Comparison of ENCODE assay signal across 1 cellular context in the genomic region with DNA sequence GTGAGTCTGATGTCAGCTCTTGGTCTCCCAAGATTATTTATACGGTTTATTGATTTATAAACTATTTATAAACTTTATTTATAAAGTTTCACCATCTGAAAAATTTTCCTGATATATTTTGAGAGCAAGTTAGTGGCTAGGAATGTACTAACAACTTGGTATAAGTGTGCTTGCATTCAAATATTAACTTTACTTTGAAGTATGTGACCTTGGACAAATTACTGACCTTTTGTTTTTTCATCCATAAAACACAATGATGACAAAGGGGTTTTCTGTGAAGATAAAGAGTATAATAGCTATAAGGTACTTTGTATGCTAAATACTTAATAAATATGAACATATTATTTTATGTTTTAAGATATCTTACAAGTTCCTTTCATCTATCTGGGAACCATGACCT.
TF ChIP-seq lines count a peak whose summit lies in the region.

No MANE protein-coding gene starts in this region.

TF ChIP-seq in HepG2, 621 proteins besides CTCF, POLR2A, EP300 and RAD21 (continued from another document and continues in another):
- TF ChIP-seq, protein P1, sequence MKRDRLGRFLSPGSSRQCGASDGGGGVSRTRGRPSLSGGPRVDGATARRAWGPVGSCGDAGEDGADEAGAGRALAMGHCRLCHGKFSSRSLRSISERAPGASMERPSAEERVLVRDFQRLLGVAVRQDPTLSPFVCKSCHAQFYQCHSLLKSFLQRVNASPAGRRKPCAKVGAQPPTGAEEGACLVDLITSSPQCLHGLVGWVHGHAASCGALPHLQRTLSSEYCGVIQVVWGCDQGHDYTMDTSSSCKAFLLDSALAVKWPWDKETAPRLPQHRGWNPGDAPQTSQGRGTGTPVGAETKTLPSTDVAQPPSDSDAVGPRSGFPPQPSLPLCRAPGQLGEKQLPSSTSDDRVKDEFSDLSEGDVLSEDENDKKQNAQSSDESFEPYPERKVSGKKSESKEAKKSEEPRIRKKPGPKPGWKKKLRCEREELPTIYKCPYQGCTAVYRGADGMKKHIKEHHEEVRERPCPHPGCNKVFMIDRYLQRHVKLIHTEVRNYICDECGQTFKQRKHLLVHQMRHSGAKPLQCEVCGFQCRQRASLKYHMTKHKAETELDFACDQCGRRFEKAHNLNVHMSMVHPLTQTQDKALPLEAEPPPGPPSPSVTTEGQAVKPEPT (CRISPR knock-in tag; IDR thresholded peaks at IDR 0.05; ENCODE audit: low read depth), result no peak
- TF ChIP-seq EED (CRISPR knock-in tag; IDR thresholded peaks at IDR 0.05) (no peak), ZNF44 (CRISPR knock-in tag; IDR thresholded peaks at IDR 0.05) (no peak), MTF1 (CRISPR knock-in tag; IDR thresholded peaks at IDR 0.05) (no peak), ZNF577 (CRISPR knock-in tag; IDR thresholded peaks at IDR 0.05; ENCODE audit: borderline replicate concordance, low read depth) (no peak), ZNF350 (CRISPR knock-in tag; IDR thresholded peaks at IDR 0.05; ENCODE audit: borderline replicate concordance, low read depth) (no peak), RBM39 (IDR thresholded peaks at IDR 0.05; ENCODE audit: low read depth, low read length, poor library complexity, severe bottlenecking) (no peak), ZNF33B (CRISPR knock-in tag; IDR thresholded peaks at IDR 0.05) (no peak), ARNT2 (CRISPR knock-in tag; IDR thresholded peaks at IDR 0.05; ENCODE audit: low read depth) (no peak), MIER3 (CRISPR knock-in tag; IDR thresholded peaks at IDR 0.05; ENCODE audit: borderline replicate concordance) (no peak), ZNF12 (CRISPR knock-in tag; IDR thresholded peaks at IDR 0.05) (no peak), ATF7-NPFF (CRISPR knock-in tag; IDR thresholded peaks at IDR 0.05; ENCODE audit: low read depth) (no peak), ZNF337 (CRISPR knock-in tag; IDR thresholded peaks at IDR 0.05; ENCODE audit: borderline replicate concordance, low read depth) (no peak), ZNF709 (CRISPR knock-in tag; IDR thresholded peaks at IDR 0.05) (no peak), MEF2D (CRISPR knock-in tag; IDR thresholded peaks at IDR 0.05) (no peak), KLF12 (CRISPR knock-in tag; IDR thresholded peaks at IDR 0.05; ENCODE audit: borderline replicate concordance) (no peak), ZNF263 (CRISPR knock-in tag; IDR thresholded peaks at IDR 0.05) (no peak), HMG20B (CRISPR knock-in tag; conservative IDR thresholded peaks at IDR 0.05) (no peak), SCMH1 (CRISPR knock-in tag; IDR thresholded peaks at IDR 0.05; ENCODE audit: borderline replicate concordance) (no peak), ZNF484 (CRISPR knock-in tag; IDR thresholded peaks at IDR 0.05; ENCODE audit: borderline replicate concordance, low read depth) (no peak), NBN (conservative IDR thresholded peaks at IDR 0.05) (no peak), U2AF1 (optimal IDR thresholded peaks at IDR 0.05; ENCODE audit: low read depth, low read length) (no peak), MXI1 (IDR thresholded peaks at IDR 0.05; ENCODE audit: borderline replicate concordance, low read depth, low read length) (no peak), JUNB (CRISPR knock-in tag; IDR thresholded peaks at IDR 0.05; ENCODE audit: borderline replicate concordance) (no peak)
- TF ChIP-seq, protein P2, sequence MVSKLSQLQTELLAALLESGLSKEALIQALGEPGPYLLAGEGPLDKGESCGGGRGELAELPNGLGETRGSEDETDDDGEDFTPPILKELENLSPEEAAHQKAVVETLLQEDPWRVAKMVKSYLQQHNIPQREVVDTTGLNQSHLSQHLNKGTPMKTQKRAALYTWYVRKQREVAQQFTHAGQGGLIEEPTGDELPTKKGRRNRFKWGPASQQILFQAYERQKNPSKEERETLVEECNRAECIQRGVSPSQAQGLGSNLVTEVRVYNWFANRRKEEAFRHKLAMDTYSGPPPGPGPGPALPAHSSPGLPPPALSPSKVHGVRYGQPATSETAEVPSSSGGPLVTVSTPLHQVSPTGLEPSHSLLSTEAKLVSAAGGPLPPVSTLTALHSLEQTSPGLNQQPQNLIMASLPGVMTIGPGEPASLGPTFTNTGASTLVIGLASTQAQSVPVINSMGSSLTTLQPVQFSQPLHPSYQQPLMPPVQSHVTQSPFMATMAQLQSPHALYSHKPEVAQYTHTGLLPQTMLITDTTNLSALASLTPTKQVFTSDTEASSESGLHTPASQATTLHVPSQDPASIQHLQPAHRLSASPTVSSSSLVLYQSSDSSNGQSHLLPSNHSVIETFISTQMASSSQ (IDR thresholded peaks at IDR 0.05; ENCODE audit: low read depth), result peak; percentile 41; the same call in 1 of the 2 replicates
- TF ChIP-seq, protein P2 (CRISPR knock-in tag; IDR thresholded peaks at IDR 0.05; ENCODE audit: borderline replicate concordance), result peak; percentile 40; the same call in 1 of the 2 replicates
- TF ChIP-seq, protein P3, sequence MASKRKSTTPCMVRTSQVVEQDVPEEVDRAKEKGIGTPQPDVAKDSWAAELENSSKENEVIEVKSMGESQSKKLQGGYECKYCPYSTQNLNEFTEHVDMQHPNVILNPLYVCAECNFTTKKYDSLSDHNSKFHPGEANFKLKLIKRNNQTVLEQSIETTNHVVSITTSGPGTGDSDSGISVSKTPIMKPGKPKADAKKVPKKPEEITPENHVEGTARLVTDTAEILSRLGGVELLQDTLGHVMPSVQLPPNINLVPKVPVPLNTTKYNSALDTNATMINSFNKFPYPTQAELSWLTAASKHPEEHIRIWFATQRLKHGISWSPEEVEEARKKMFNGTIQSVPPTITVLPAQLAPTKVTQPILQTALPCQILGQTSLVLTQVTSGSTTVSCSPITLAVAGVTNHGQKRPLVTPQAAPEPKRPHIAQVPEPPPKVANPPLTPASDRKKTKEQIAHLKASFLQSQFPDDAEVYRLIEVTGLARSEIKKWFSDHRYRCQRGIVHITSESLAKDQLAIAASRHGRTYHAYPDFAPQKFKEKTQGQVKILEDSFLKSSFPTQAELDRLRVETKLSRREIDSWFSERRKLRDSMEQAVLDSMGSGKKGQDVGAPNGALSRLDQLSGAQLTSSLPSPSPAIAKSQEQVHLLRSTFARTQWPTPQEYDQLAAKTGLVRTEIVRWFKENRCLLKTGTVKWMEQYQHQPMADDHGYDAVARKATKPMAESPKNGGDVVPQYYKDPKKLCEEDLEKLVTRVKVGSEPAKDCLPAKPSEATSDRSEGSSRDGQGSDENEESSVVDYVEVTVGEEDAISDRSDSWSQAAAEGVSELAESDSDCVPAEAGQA (IDR thresholded peaks at IDR 0.05; ENCODE audit: low read depth), result no peak
- TF ChIP-seq, protein P3 (CRISPR knock-in tag; IDR thresholded peaks at IDR 0.05; ENCODE audit: borderline replicate concordance), result no peak
- TF ChIP-seq, protein P4, sequence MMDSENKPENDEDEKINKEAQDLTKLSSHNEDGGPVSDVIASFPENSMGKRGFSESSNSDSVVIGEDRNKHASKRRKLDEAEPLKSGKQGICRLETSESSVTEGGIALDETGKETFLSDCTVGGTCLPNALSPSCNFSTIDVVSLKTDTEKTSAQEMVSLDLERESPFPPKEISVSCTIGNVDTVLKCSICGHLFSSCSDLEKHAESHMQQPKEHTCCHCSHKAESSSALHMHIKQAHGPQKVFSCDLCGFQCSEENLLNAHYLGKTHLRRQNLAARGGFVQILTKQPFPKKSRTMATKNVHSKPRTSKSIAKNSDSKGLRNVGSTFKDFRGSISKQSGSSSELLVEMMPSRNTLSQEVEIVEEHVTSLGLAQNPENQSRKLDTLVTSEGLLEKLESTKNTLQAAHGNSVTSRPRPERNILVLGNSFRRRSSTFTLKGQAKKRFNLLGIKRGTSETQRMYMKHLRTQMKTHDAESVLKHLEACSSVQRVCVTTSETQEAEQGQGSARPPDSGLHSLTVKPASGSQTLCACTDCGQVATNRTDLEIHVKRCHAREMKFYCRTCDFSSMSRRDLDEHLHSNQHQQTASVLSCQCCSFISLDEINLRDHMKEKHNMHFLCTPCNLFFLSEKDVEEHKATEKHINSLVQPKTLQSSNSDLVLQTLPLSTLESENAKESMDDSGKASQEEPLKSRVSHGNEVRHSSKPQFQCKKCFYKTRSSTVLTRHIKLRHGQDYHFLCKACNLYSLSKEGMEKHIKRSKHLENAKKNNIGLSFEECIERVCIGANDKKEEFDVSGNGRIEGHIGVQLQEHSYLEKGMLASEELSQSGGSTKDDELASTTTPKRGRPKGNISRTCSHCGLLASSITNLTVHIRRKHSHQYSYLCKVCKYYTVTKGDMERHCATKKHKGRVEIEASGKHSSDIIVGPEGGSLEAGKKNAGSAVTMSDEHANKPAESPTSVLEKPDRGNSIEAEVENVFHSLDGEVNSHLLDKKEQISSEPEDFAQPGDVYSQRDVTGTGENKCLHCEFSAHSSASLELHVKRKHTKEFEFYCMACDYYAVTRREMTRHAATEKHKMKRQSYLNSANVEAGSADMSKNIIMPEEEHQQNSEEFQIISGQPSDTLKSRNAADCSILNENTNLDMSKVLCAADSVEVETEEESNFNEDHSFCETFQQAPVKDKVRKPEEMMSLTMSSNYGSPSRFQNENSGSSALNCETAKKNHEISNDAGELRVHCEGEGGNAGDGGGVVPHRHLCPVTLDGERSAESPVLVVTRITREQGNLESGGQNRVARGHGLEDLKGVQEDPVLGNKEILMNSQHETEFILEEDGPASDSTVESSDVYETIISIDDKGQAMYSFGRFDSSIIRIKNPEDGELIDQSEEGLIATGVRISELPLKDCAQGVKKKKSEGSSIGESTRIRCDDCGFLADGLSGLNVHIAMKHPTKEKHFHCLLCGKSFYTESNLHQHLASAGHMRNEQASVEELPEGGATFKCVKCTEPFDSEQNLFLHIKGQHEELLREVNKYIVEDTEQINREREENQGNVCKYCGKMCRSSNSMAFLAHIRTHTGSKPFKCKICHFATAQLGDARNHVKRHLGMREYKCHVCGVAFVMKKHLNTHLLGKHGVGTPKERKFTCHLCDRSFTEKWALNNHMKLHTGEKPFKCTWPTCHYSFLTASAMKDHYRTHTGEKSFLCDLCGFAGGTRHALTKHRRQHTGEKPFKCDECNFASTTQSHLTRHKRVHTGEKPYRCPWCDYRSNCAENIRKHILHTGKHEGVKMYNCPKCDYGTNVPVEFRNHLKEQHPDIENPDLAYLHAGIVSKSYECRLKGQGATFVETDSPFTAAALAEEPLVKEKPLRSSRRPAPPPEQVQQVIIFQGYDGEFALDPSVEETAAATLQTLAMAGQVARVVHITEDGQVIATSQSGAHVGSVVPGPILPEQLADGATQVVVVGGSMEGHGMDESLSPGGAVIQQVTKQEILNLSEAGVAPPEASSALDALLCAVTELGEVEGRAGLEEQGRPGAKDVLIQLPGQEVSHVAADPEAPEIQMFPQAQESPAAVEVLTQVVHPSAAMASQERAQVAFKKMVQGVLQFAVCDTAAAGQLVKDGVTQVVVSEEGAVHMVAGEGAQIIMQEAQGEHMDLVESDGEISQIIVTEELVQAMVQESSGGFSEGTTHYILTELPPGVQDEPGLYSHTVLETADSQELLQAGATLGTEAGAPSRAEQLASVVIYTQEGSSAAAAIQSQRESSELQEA (CRISPR knock-in tag; IDR thresholded peaks at IDR 0.05; ENCODE audit: not compliant biosample characterization), result no peak
- TF ChIP-seq, protein P5, sequence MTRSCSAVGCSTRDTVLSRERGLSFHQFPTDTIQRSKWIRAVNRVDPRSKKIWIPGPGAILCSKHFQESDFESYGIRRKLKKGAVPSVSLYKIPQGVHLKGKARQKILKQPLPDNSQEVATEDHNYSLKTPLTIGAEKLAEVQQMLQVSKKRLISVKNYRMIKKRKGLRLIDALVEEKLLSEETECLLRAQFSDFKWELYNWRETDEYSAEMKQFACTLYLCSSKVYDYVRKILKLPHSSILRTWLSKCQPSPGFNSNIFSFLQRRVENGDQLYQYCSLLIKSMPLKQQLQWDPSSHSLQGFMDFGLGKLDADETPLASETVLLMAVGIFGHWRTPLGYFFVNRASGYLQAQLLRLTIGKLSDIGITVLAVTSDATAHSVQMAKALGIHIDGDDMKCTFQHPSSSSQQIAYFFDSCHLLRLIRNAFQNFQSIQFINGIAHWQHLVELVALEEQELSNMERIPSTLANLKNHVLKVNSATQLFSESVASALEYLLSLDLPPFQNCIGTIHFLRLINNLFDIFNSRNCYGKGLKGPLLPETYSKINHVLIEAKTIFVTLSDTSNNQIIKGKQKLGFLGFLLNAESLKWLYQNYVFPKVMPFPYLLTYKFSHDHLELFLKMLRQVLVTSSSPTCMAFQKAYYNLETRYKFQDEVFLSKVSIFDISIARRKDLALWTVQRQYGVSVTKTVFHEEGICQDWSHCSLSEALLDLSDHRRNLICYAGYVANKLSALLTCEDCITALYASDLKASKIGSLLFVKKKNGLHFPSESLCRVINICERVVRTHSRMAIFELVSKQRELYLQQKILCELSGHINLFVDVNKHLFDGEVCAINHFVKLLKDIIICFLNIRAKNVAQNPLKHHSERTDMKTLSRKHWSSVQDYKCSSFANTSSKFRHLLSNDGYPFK (CRISPR knock-in tag; IDR thresholded peaks at IDR 0.05; ENCODE audit: borderline replicate concordance), result no peak
- TF ChIP-seq, protein P6, sequence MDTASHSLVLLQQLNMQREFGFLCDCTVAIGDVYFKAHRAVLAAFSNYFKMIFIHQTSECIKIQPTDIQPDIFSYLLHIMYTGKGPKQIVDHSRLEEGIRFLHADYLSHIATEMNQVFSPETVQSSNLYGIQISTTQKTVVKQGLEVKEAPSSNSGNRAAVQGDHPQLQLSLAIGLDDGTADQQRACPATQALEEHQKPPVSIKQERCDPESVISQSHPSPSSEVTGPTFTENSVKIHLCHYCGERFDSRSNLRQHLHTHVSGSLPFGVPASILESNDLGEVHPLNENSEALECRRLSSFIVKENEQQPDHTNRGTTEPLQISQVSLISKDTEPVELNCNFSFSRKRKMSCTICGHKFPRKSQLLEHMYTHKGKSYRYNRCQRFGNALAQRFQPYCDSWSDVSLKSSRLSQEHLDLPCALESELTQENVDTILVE (CRISPR knock-in tag; IDR thresholded peaks at IDR 0.05), result no peak; the same call in 1 of the 2 replicates
